In genomic region chr12:56153291-56154065, GRCh38 we compare ENCODE assay signal across 8 cellular contexts. TPM values are rescaled to one million over a fixed set of nuclear protein-coding genes. Genes with fewer than 3 reads are reported as not detected.
DNase-seq lines count a peak whose midpoint lies in the region; ATAC-seq, FAIRE-seq and TF ChIP-seq lines count a peak whose summit lies in the region.

No MANE protein-coding gene starts in this region.

- no peak overlapping the region for H3K4ac ChIP-seq in H1 (replicated peaks; ENCODE audit: insufficient read length, low read depth, low read length)

- no peak overlapping the region for H2AK5ac ChIP-seq in H1 (ENCODE audit: low read depth, low read length)

- BruUV-seq in PC-3 (replicated peaks; lab: Mats Ljungman, UMichigan), result no TSS peak

- WGBS in H1 (ENCODE audit: extremely low coverage in 1 of 2, insufficient coverage in 1 of 2, insufficient read length in 1 of 2, insufficient replicate concordance in 2 of 2, low coverage in 1 of 2, low lambda C conversion rate in 2 of 2, missing lambda C conversion rate in 1 of 2), 2 experiments, result 95% methylated on average over 5 of the region's 5 CpGs; no CpG with 5 or more reads in 1 of the 2 experiments

- no peak overlapping the region for H2BK20ac ChIP-seq in H1 (ENCODE audit: low read length)

- H3K4me1 ChIP-seq in PC-3 (ENCODE audit: insufficient read depth, low read length) (peaks cover 24% of the 10 kb centered on the region), H1 (replicated peaks in 1 of 4; ENCODE audit: control insufficient read depth in 3 of 4, insufficient read depth in 4 of 4, low read length in 3 of 4) (peaks cover 6 to 14% (median 9%) of the 10 kb centered on the region in 4 experiments; a peak in 6 of 7 replicates), parathyroid adenoma (peaks cover 18% of the 10 kb centered on the region)

- CTCF ChIA-PET in PC-3 (lab: Charles Lee), result no interaction called here
- CTCF ChIA-PET in H1 (lab: Charles Lee; ENCODE audit: partially characterized antibody), result interaction anchor here (1.7 kb wide), 1 partner anchor 9 kb away, joined by 4 read pairs; no protein-coding TSS in a partner anchor

- TF ChIP-seq RAD21 in H1 (IDR thresholded peaks at IDR 0.05 in 1 of 2, conservative IDR thresholded peaks at IDR 0.05 in 1 of 2; ENCODE audit: low read depth in 2 of 2, low read length in 2 of 2), result no peak

- H2BK120ac ChIP-seq in H1 (replicated peaks; ENCODE audit: low read depth, low read length), result no peak overlapping the region

- no peak for TF ChIP-seq CTCF in GM12865 (IDR thresholded peaks at IDR 0.05; ENCODE audit: insufficient read depth, low read depth, low read length, missing control alignments)
- no peak for TF ChIP-seq CTCF in PC-3 (conservative IDR thresholded peaks at IDR 0.05; ENCODE audit: low read depth, low read length)
- TF ChIP-seq CTCF in H1 (IDR thresholded peaks at IDR 0.05; ENCODE audit: control extremely low read depth in 1 of 3, insufficient read depth in 1 of 3, low read depth in 1 of 3, low read length in 3 of 3), result no peak
- no peak for TF ChIP-seq CTCF in parathyroid adenoma (IDR thresholded peaks at IDR 0.05)

- H4K20me1 ChIP-seq in PC-3 (ENCODE audit: low read length), result no peaks in the 10 kb centered on the region
- H4K20me1 ChIP-seq in H1 (replicated peaks in 1 of 2; ENCODE audit: control insufficient read depth in 1 of 2, insufficient read depth in 2 of 2, low read length in 2 of 2), result no peaks in the 10 kb centered on the region

- no peak overlapping the region for H4K5ac ChIP-seq in H1 (ENCODE audit: insufficient read length, low read depth, low read length)

- FAIRE-seq in H1 (lab: Jason Lieb, UNC), result no peak

- peak overlapping the region; percentile 79; the same call in 1 of the 2 replicates for H3K9ac ChIP-seq in PC-3 (ENCODE audit: low read length)
- peak overlapping the region in 2 of 4 experiments; percentile 60 to 75; a peak in 3 of 7 replicates for H3K9ac ChIP-seq in H1 (replicated peaks in 1 of 4; ENCODE audit: extremely low read depth in 1 of 4, low read depth in 3 of 4, low read length in 3 of 4)
- H3K9ac ChIP-seq in parathyroid adenoma, result no peak overlapping the region

- no peak for TF ChIP-seq EP300 in H1 (IDR thresholded peaks at IDR 0.05; ENCODE audit: borderline replicate concordance in 1 of 2, low read depth in 2 of 2, low read length in 2 of 2)

- no peak overlapping the region for H3K14ac ChIP-seq in H1 (ENCODE audit: insufficient read length)

- H3K79me1 ChIP-seq in H1 (ENCODE audit: low read depth, low read length), result 0 out of 2 replicates have a peak, but pooled peaks cover 2% of the 10 kb centered on the region

- no peak overlapping the region for H3K56ac ChIP-seq in H1 (replicated peaks; ENCODE audit: insufficient read length, low read depth, low read length)

- H3K4me2 ChIP-seq in PC-3 (ENCODE audit: low read length), result peak overlapping the region; percentile 99
- peak overlapping the region; percentile 67 to 70 for H3K4me2 ChIP-seq in H1 (ENCODE audit: insufficient read depth in 1 of 2, low read depth in 2 of 2, low read length in 2 of 2)
- H3K4me2 ChIP-seq in parathyroid adenoma (ENCODE audit: low read length), result peak overlapping the region; percentile 83

- H2BK5ac ChIP-seq in H1 (ENCODE audit: low read depth, low read length), result no peak overlapping the region

- no peaks in the 10 kb centered on the region for H3K9me3 ChIP-seq in PC-3 (ENCODE audit: low read length)
- H3K9me3 ChIP-seq in H1 (ENCODE audit: insufficient read depth in 2 of 2, low read depth in 1 of 2, low read length in 1 of 2), result no peaks in the 10 kb centered on the region
- H3K9me3 ChIP-seq in parathyroid adenoma (ENCODE audit: control insufficient read depth, low read length), result no peaks in the 10 kb centered on the region

- H3K9me2 ChIP-seq in PC-3 (replicated peaks; ENCODE audit: low read length), result no peaks in the 10 kb centered on the region

- peaks cover 11% of the 10 kb centered on the region for H3K23me2 ChIP-seq in H1 (ENCODE audit: low read depth, low read length)

- H3K36me3 ChIP-seq in PC-3 (ENCODE audit: low read depth, low read length) (no peaks in the 10 kb centered on the region; the same call in 1 of the 2 replicates), H1 (ENCODE audit: control insufficient read depth in 2 of 4, insufficient read depth in 4 of 4, low read length in 3 of 4) (peaks cover 3 to 13% (median 4%) of the 10 kb centered on the region in 4 experiments; a peak in 6 of 8 replicates), parathyroid adenoma (ENCODE audit: control insufficient read depth, insufficient read depth, low read length) (no peaks in the 10 kb centered on the region)

- no peaks in the 10 kb centered on the region for H3K27me3 ChIP-seq in PC-3 (ENCODE audit: low read length)
- no peaks in the 10 kb centered on the region; a peak in 1 of 7 replicates for H3K27me3 ChIP-seq in H1 (replicated peaks in 1 of 4; ENCODE audit: control insufficient read depth in 3 of 4, extremely low read depth in 1 of 4, insufficient read depth in 3 of 4, low read length in 3 of 4)
- H3K27me3 ChIP-seq in parathyroid adenoma (ENCODE audit: control insufficient read depth, insufficient read depth, low read length), result no peaks in the 10 kb centered on the region

- H3K4me3 ChIP-seq in GM12865 (ENCODE audit: low read depth, low read length) (peak overlapping the region; percentile 85), PC-3 (ENCODE audit: low read length) (peak overlapping the region; percentile 84), H1 (ENCODE audit: extremely low read depth in 1 of 4, insufficient read depth in 2 of 4, low read depth in 3 of 4, low read length in 4 of 4) (peak overlapping the region; percentile 66 to 84 (median 82); a peak in 7 of 8 replicates), parathyroid adenoma (ENCODE audit: low read depth, low read length) (peak overlapping the region; percentile 82)

- no peak overlapping the region for H2BK15ac ChIP-seq in H1 (ENCODE audit: low read length)

- peaks cover 3% of the 10 kb centered on the region for H3F3A ChIP-seq in PC-3 (ENCODE audit: low read length, unreplicated experiment)

- H2AFZ ChIP-seq in PC-3 (ENCODE audit: low read length) (peak overlapping the region; percentile 80), H1 (ENCODE audit: low read length) (no peak overlapping the region), parathyroid adenoma (peak overlapping the region; percentile 9)

- POLR2A ChIA-PET in PC-3 (lab: Charles Lee; ENCODE audit: unreplicated experiment), result no interaction called here
- POLR2A ChIA-PET in H1 (lab: Charles Lee; ENCODE audit: partially characterized antibody), result interaction anchor here (1.4 to 15.6 kb wide), 4 partner anchors 10 to 108 kb away, joined by 3 to 656 read pairs (median 14); partner anchors contain the start of genes RNF41 and SMARCC2

- H4K91ac ChIP-seq in H1 (replicated peaks; ENCODE audit: insufficient read length, low read length), result peak overlapping the region; percentile 12

- no peak for ATAC-seq in PC-3

- no peak overlapping the region for H2BK12ac ChIP-seq in H1 (ENCODE audit: low read depth, low read length)

- H4K8ac ChIP-seq in H1 (ENCODE audit: extremely low read depth, insufficient read depth, low read length), result no peak overlapping the region

- H3K23ac ChIP-seq in H1 (ENCODE audit: insufficient read length), result no peak overlapping the region

- DNase-seq in GM12865 (ENCODE audit: low read depth) (no peak), PC-3 (no peak), H1 (ENCODE audit: low read depth in 1 of 2, low spot score in 2 of 2) (no peak), T-helper 9 cell (no peak), DMS79 (lab: John Stamatoyannopoulos, UW) (no peak), midbrain (lab: John Stamatoyannopoulos, UW) (no peak)
- no peak for DNase-seq in activated effector memory CD4-positive, alpha-beta T cell treated with Interleukin-2 at 50 U/mL for 16 hours

- intact Hi-C loops in PC-3 (cut with micrococcal nuclease), result no loop called here

- TF ChIP-seq POLR2A in H1 (IDR thresholded peaks at IDR 0.05; ENCODE audit: control extremely low read depth in 1 of 2, low read depth in 2 of 2, low read length in 2 of 2), result no peak

- H3K79me2 ChIP-seq in PC-3 (ENCODE audit: low read length) (peaks cover 15% of the 10 kb centered on the region), H1 (ENCODE audit: control insufficient read depth in 1 of 2, insufficient read depth in 2 of 2, low read length in 2 of 2) (peaks cover 0 to 10% of the 10 kb centered on the region in 2 experiments; a peak in 3 of 4 replicates), parathyroid adenoma (peaks cover 3% of the 10 kb centered on the region)

- H3K18ac ChIP-seq in H1 (ENCODE audit: extremely low read depth, low read length), result no peak overlapping the region

- H3K27ac ChIP-seq in PC-3 (ENCODE audit: low read length), result no peak overlapping the region
- no peak overlapping the region for H3K27ac ChIP-seq in H1 (ENCODE audit: low read depth, low read length)
- H3K27ac ChIP-seq in parathyroid adenoma, result peak overlapping the region; percentile 95

RNA-seq across cellular contexts. Expression of gene MYL6B, which starts 1.1 kb away (rescaled TPM):
- total RNA-seq in PC-3 (2014; rRNA removed), result 153 and 178 TPM in 2 replicates
- 162 and 163 TPM in 2 replicates for total RNA-seq in H1 (2021; fragmentation: NEBNext Ultra II Directional; extraction: Animal tissue kit (Norgen Biotek cat#: 25700))
- 146 and 202 TPM in 2 replicates for polyA plus RNA-seq in H1 (2011; rRNA removed)
- 203 TPM for polyA plus RNA-seq in H1 (2011; cell fraction: cytosol; rRNA removed)
- 101 TPM for polyA plus RNA-seq in H1 (2011; cell fraction: nucleus; rRNA removed)
- 157 to 234 TPM (median 189 TPM) in 4 replicates for polyA plus RNA-seq in H1 (2012, experiment 1 of 2)
- polyA plus RNA-seq in H1 (2012, experiment 2 of 2), result 181 TPM
- polyA plus RNA-seq in H1 (2013, experiment 1 of 2), result 142 TPM
- polyA plus RNA-seq in H1 (2013, experiment 2 of 2), result 154 TPM
- 25.3 and 42.8 TPM in 2 replicates for polyA minus RNA-seq in H1 (2011; rRNA and poly(A)+ RNA removed)
- polyA minus RNA-seq in H1 (2011; cell fraction: cytosol; rRNA and poly(A)+ RNA removed), result 43.2 TPM
- 35.9 TPM for polyA minus RNA-seq in H1 (2011; cell fraction: nucleus; rRNA and poly(A)+ RNA removed)

RNA-seq across cellular contexts. Expression of gene MYL6, which starts 4.7 kb away (rescaled TPM):
- total RNA-seq in PC-3 (2014; rRNA removed), result 1,385 and 1,597 TPM in 2 replicates
- 1,130 and 1,137 TPM in 2 replicates for total RNA-seq in H1 (2021; fragmentation: NEBNext Ultra II Directional; extraction: Animal tissue kit (Norgen Biotek cat#: 25700))
- polyA plus RNA-seq in H1 (2011; rRNA removed), result 1,664 and 2,279 TPM in 2 replicates
- polyA plus RNA-seq in H1 (2011; cell fraction: cytosol; rRNA removed), result 2,537 TPM
- polyA plus RNA-seq in H1 (2011; cell fraction: nucleus; rRNA removed), result 757 TPM
- 1,613 to 1,753 TPM (median 1,678 TPM) in 4 replicates for polyA plus RNA-seq in H1 (2012, experiment 1 of 2)
- 2,029 TPM for polyA plus RNA-seq in H1 (2012, experiment 2 of 2)
- 1,115 TPM for polyA plus RNA-seq in H1 (2013, experiment 1 of 2)
- 1,167 TPM for polyA plus RNA-seq in H1 (2013, experiment 2 of 2)
- polyA minus RNA-seq in H1 (2011; rRNA and poly(A)+ RNA removed), result 392 and 510 TPM in 2 replicates
- polyA minus RNA-seq in H1 (2011; cell fraction: cytosol; rRNA and poly(A)+ RNA removed), result 263 TPM
- 608 TPM for polyA minus RNA-seq in H1 (2011; cell fraction: nucleus; rRNA and poly(A)+ RNA removed)

RNA-seq across cellular contexts. Expression of gene ESYT1, which starts 25.4 kb away (rescaled TPM):
- 120 and 176 TPM in 2 replicates for total RNA-seq in PC-3 (2014; rRNA removed)
- total RNA-seq in H1 (2021; fragmentation: NEBNext Ultra II Directional; extraction: Animal tissue kit (Norgen Biotek cat#: 25700)), result 85.1 and 86.9 TPM in 2 replicates
- polyA plus RNA-seq in H1 (2011; rRNA removed), result 165 and 174 TPM in 2 replicates
- polyA plus RNA-seq in H1 (2011; cell fraction: cytosol; rRNA removed), result 109 TPM
- 167 TPM for polyA plus RNA-seq in H1 (2011; cell fraction: nucleus; rRNA removed)
- 58.5 to 85.3 TPM (median 79.3 TPM) in 4 replicates for polyA plus RNA-seq in H1 (2012, experiment 1 of 2)
- polyA plus RNA-seq in H1 (2012, experiment 2 of 2), result 88.6 TPM
- polyA plus RNA-seq in H1 (2013, experiment 1 of 2), result 133 TPM
- polyA plus RNA-seq in H1 (2013, experiment 2 of 2), result 120 TPM
- 180 and 199 TPM in 2 replicates for polyA minus RNA-seq in H1 (2011; rRNA and poly(A)+ RNA removed)
- 107 TPM for polyA minus RNA-seq in H1 (2011; cell fraction: cytosol; rRNA and poly(A)+ RNA removed)
- polyA minus RNA-seq in H1 (2011; cell fraction: nucleus; rRNA and poly(A)+ RNA removed), result 81.1 TPM

RNA-seq across cellular contexts. Expression of gene ZC3H10, which starts 35.4 kb away (rescaled TPM):
- total RNA-seq in PC-3 (2014; rRNA removed), result 4.8 and 5.6 TPM in 2 replicates
- 11.2 and 12.5 TPM in 2 replicates for total RNA-seq in H1 (2021; fragmentation: NEBNext Ultra II Directional; extraction: Animal tissue kit (Norgen Biotek cat#: 25700))
- polyA plus RNA-seq in H1 (2011; rRNA removed), result 4.0 and 5.1 TPM in 2 replicates
- polyA plus RNA-seq in H1 (2011; cell fraction: cytosol; rRNA removed), result 4.3 TPM
- 7.6 TPM for polyA plus RNA-seq in H1 (2011; cell fraction: nucleus; rRNA removed)
- 4.6 to 7.7 TPM (median 5.1 TPM) in 4 replicates for polyA plus RNA-seq in H1 (2012, experiment 1 of 2)
- 3.7 TPM for polyA plus RNA-seq in H1 (2012, experiment 2 of 2)
- polyA plus RNA-seq in H1 (2013, experiment 1 of 2), result 4.2 TPM
- polyA plus RNA-seq in H1 (2013, experiment 2 of 2), result 3.9 TPM
- polyA minus RNA-seq in H1 (2011; rRNA and poly(A)+ RNA removed), result 10.7 and 15.3 TPM in 2 replicates
- polyA minus RNA-seq in H1 (2011; cell fraction: cytosol; rRNA and poly(A)+ RNA removed), result 7.1 TPM
- polyA minus RNA-seq in H1 (2011; cell fraction: nucleus; rRNA and poly(A)+ RNA removed), result 34.0 TPM

RNA-seq across cellular contexts. Expression of gene SMARCC2, which starts 35.8 kb away (rescaled TPM):
- total RNA-seq in PC-3 (2014; rRNA removed), result 38.4 and 39.4 TPM in 2 replicates
- total RNA-seq in H1 (2021; fragmentation: NEBNext Ultra II Directional; extraction: Animal tissue kit (Norgen Biotek cat#: 25700)), result 66.3 and 78.5 TPM in 2 replicates
- 33.9 and 40.5 TPM in 2 replicates for polyA plus RNA-seq in H1 (2011; rRNA removed)
- 51.0 TPM for polyA plus RNA-seq in H1 (2011; cell fraction: cytosol; rRNA removed)
- polyA plus RNA-seq in H1 (2011; cell fraction: nucleus; rRNA removed), result 228 TPM
- polyA plus RNA-seq in H1 (2012, experiment 1 of 2), result 57.2 to 72.0 TPM (median 67.2 TPM) in 4 replicates
- polyA plus RNA-seq in H1 (2012, experiment 2 of 2), result 14.3 TPM
- 52.9 TPM for polyA plus RNA-seq in H1 (2013, experiment 1 of 2)
- polyA plus RNA-seq in H1 (2013, experiment 2 of 2), result 49.6 TPM
- 78.3 and 80.3 TPM in 2 replicates for polyA minus RNA-seq in H1 (2011; rRNA and poly(A)+ RNA removed)
- polyA minus RNA-seq in H1 (2011; cell fraction: cytosol; rRNA and poly(A)+ RNA removed), result 28.9 TPM
- 139 TPM for polyA minus RNA-seq in H1 (2011; cell fraction: nucleus; rRNA and poly(A)+ RNA removed)
